Comparison of ENCODE assay signal across 29 cellular contexts in the genomic region with DNA sequence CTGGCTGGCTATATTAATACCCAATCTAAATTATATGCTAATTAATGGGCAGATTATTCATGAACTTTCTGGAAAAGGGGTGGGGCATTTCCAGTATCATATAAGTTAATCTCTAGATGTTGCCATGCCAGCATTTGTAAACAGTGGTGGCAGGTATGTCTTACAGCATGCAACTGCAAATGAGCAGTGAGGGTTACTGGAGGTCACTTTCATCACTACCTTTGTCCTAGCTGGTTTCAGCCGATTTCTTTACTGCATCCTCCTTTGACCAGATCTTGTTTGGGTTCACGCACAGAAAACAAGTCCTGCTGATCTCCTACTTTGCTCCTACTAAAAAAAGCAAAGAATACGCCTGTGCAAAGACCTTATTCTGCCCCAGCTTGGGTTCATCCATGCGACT.
"Had no signal": no experiment of that assay in that cellular context is flagged by ENCODE, and none has a peak within 500 bp of the region (broad histone marks: within the 10 kb centered on the region; RNA-seq: fewer than 3 reads in every experiment).

No MANE protein-coding gene starts in this region.

- H3K9me3 Mint-ChIP-seq: naive thymus-derived CD4-positive, alpha-beta T cell; nephron; stimulated activated naive CD8-positive, alpha-beta T cell treated with anti-CD3 and anti-CD28 coated beads, Interleukin-15, amount 100 ng/mL, for 72 hours had no signal

- H3K4me3 ChIP-seq: coronary artery, esophagus squamous epithelium, heart right ventricle, lung, prostate gland, right atrium auricular region, smooth muscle cell, suprapubic skin had no signal

- H3K36me3 Mint-ChIP-seq: naive thymus-derived CD4-positive, alpha-beta T cell had no signal

- DNase-seq: dermis blood vessel endothelial cell; effector memory CD4-positive, alpha-beta T cell; erythroblast; esophagus squamous epithelium; foreskin melanocyte; glutamatergic neuron; heart right ventricle; hypothalamus; kidney; mesenchymal stem cell; midbrain; naive thymus-derived CD4-positive, alpha-beta T cell; nucleus accumbens; stimulated activated CD4-positive, alpha-beta T cell treated with anti-CD3 and anti-CD28 coated beads, Interleukin-12 subunit alpha, Interleukin-12 subunit beta, amount 100 ng/mL, for 4 hours; stimulated activated CD4-positive, alpha-beta T cell treated with anti-CD3 and anti-CD28 coated beads, Interleukin-1b, Interleukin-23, amount 100 ng/mL, for 48 hours; stimulated activated CD4-positive, alpha-beta T cell treated with anti-CD3 and anti-CD28 coated beads, Interleukin-4, amount 100 ng/mL, for 1 hour; stimulated activated CD8-positive, alpha-beta memory T cell treated with anti-CD3 and anti-CD28 coated beads, Interleukin-4, amount 100 ng/mL, for 48 hours; stimulated activated naive CD4-positive, alpha-beta T cell; stimulated activated naive CD8-positive, alpha-beta T cell treated with anti-CD3 and anti-CD28 coated beads, Interleukin-15, amount 100 ng/mL, for 72 hours had no signal

- H3K27ac Mint-ChIP-seq: naive thymus-derived CD4-positive, alpha-beta T cell; nephron; stimulated activated naive CD8-positive, alpha-beta T cell treated with anti-CD3 and anti-CD28 coated beads, Interleukin-15, amount 100 ng/mL, for 72 hours had no signal

- FAIRE-seq: endothelial cell of umbilical vein, kidney had no signal

- H3K4me3 Mint-ChIP-seq: naive thymus-derived CD4-positive, alpha-beta T cell; nephron; stimulated activated naive CD8-positive, alpha-beta T cell treated with anti-CD3 and anti-CD28 coated beads, Interleukin-15, amount 100 ng/mL, for 72 hours had no signal

- H3K4me1 Mint-ChIP-seq: naive thymus-derived CD4-positive, alpha-beta T cell; nephron; stimulated activated naive CD8-positive, alpha-beta T cell treated with anti-CD3 and anti-CD28 coated beads, Interleukin-15, amount 100 ng/mL, for 72 hours had no signal

- H3K4me1 ChIP-seq: esophagus squamous epithelium, prostate gland, right atrium auricular region, suprapubic skin had no signal

- H3K36me3 ChIP-seq: esophagus squamous epithelium, heart right ventricle, prostate gland, right atrium auricular region, suprapubic skin had no signal

- H3K9me3 ChIP-seq: esophagus squamous epithelium, heart right ventricle, prostate gland, right atrium auricular region, suprapubic skin had no signal

- ATAC-seq: heart right ventricle; left lobe of liver; naive thymus-derived CD4-positive, alpha-beta T cell; sciatic nerve; stimulated activated naive CD8-positive, alpha-beta T cell treated with anti-CD3 and anti-CD28 coated beads, Interleukin-15, amount 100 ng/mL, for 72 hours had no signal

- H3K27me3 ChIP-seq: heart right ventricle, right atrium auricular region had no signal

- H3K27ac ChIP-seq: coronary artery, esophagus squamous epithelium, heart right ventricle, prostate gland, right atrium auricular region, suprapubic skin had no signal
